Comparison of ENCODE assay signal across 11 cellular contexts in the genomic region with DNA sequence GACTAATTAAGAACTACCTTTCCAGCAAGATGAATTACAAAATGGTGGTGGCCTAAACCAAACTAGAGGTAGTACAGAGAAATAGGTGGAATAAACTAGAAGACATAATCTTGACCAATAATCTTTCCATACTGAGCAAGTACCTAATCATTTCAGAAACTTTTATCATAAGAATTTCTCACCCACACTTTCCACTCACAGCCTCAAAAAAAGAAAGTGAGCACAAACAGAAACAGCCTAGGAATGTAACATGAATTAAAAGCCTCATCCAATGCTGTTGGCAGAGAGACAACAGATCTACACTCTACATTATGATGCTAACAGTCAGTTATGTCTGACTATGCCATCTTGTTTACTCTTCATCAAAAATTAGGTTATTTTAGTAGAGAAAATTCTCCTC. TPM values are rescaled to one million over a fixed set of nuclear protein-coding genes. Genes with fewer than 3 reads are reported as not detected.
DNase-seq lines count a peak whose midpoint lies in the region; ATAC-seq and TF ChIP-seq lines count a peak whose summit lies in the region.
"Had no signal": no experiment of that assay in that cellular context is flagged by ENCODE, and none has a peak within 500 bp of the region (broad histone marks: within the 10 kb centered on the region; RNA-seq: fewer than 3 reads in every experiment).

No MANE protein-coding gene starts in this region.

- H3K27me3 Mint-ChIP-seq in activated T-cell treated with anti-CD3 and anti-CD28 coated beads, Interleukin-2, amount 50 U/mL, for 72 hours (ENCODE audit: low read depth): no peaks in the 10 kb centered on the region

- no peaks in the 10 kb centered on the region for H3K9me3 Mint-ChIP-seq in activated T-cell treated with anti-CD3 and anti-CD28 coated beads, Interleukin-2, amount 50 U/mL, for 72 hours
- H3K9me3 Mint-ChIP-seq in stimulated activated effector memory CD8-positive, alpha-beta T cell treated with anti-CD3 and anti-CD28 coated beads, Interleukin-12 subunit alpha, Interleukin-12 subunit beta, amount 100 ng/mL, for 72 hours: no peaks in the 10 kb centered on the region

- DNase-seq in activated T-cell treated with anti-CD3 and anti-CD28 coated beads, Interleukin-2, amount 50 U/mL, for 72 hours: no peak
- no peak for DNase-seq in activated T-cell treated with anti-CD3 and anti-CD28 coated beads, Interleukin-2, amount 50 U/mL, for 48 hours
- DNase-seq in fibroblast of the aortic adventitia (ENCODE audit: low read depth): peak; percentile 49
- DNase-seq in stimulated activated effector memory CD8-positive, alpha-beta T cell treated with anti-CD3 and anti-CD28 coated beads, Interleukin-12 subunit alpha, Interleukin-12 subunit beta, amount 100 ng/mL, for 72 hours (ENCODE audit: low spot score in 2 of 2): no peak
- DNase-seq in foreskin melanocyte: no peak
- DNase-seq in NCI-H1105 treated with DMSO at 0.1 percent for 48 hours (lab: John Stamatoyannopoulos, UW): no peak
- DNase-seq in activated CD8-positive, alpha-beta memory T cell treated with anti-CD3 and anti-CD28 coated beads, Interleukin-2, amount 50 U/mL, for 4 hours: no peak
- DNase-seq: amygdala, H7, pancreas had no signal

- ATAC-seq in activated T-cell treated with anti-CD3 and anti-CD28 coated beads, Interleukin-2, amount 50 U/mL, for 72 hours (replicated peaks in 1 of 2): no peak
- ATAC-seq in stimulated activated effector memory CD8-positive, alpha-beta T cell treated with anti-CD3 and anti-CD28 coated beads, Interleukin-12 subunit alpha, Interleukin-12 subunit beta, amount 100 ng/mL, for 72 hours: no peak
- ATAC-seq: pancreas had no signal

- H3K36me3 Mint-ChIP-seq in activated T-cell treated with anti-CD3 and anti-CD28 coated beads, Interleukin-2, amount 50 U/mL, for 72 hours (ENCODE audit: insufficient read depth in 2 of 2): peaks cover 6 to 8% of the 10 kb centered on the region in 2 donors
- peaks cover 18% of the 10 kb centered on the region for H3K36me3 Mint-ChIP-seq in stimulated activated effector memory CD8-positive, alpha-beta T cell treated with anti-CD3 and anti-CD28 coated beads, Interleukin-12 subunit alpha, Interleukin-12 subunit beta, amount 100 ng/mL, for 72 hours

- H3K4me3 ChIP-seq in WI38 (ENCODE audit: low read depth, low read length): peak overlapping the region; percentile 31
- peak overlapping the region; percentile 16 for H3K4me3 ChIP-seq in fibroblast of the aortic adventitia (ENCODE audit: low read depth, low read length)

- peaks cover 67% of the 10 kb centered on the region for H3K4me1 Mint-ChIP-seq in activated T-cell treated with anti-CD3 and anti-CD28 coated beads, Interleukin-2, amount 50 U/mL, for 72 hours (ENCODE audit: low read depth)
- peaks cover 59% of the 10 kb centered on the region for H3K4me1 Mint-ChIP-seq in stimulated activated effector memory CD8-positive, alpha-beta T cell treated with anti-CD3 and anti-CD28 coated beads, Interleukin-12 subunit alpha, Interleukin-12 subunit beta, amount 100 ng/mL, for 72 hours

- no peak for TF ChIP-seq CTCF in WI38 (IDR thresholded peaks at IDR 0.05; ENCODE audit: low read depth, low read length)
- TF ChIP-seq CTCF in fibroblast of the aortic adventitia (IDR thresholded peaks at IDR 0.05; ENCODE audit: insufficient read depth, low read length): no peak

- H3K4me3 Mint-ChIP-seq in activated T-cell treated with anti-CD3 and anti-CD28 coated beads, Interleukin-2, amount 50 U/mL, for 72 hours: peak overlapping the region; percentile 76 to 83
- peak overlapping the region; percentile 88 for H3K4me3 Mint-ChIP-seq in stimulated activated effector memory CD8-positive, alpha-beta T cell treated with anti-CD3 and anti-CD28 coated beads, Interleukin-12 subunit alpha, Interleukin-12 subunit beta, amount 100 ng/mL, for 72 hours

- H3K27ac Mint-ChIP-seq in activated T-cell treated with anti-CD3 and anti-CD28 coated beads, Interleukin-2, amount 50 U/mL, for 72 hours: peak overlapping the region; percentile 91
- H3K27ac Mint-ChIP-seq in stimulated activated effector memory CD8-positive, alpha-beta T cell treated with anti-CD3 and anti-CD28 coated beads, Interleukin-12 subunit alpha, Interleukin-12 subunit beta, amount 100 ng/mL, for 72 hours: peak overlapping the region; percentile 94

RNA-seq across cellular contexts. Expression of gene RNF38, which starts 1.3 kb away (rescaled TPM):
- 10 to 100 TPM; 33.5 to 35.2 TPM for total RNA-seq in activated T-cell treated with anti-CD3 and anti-CD28 coated beads, Interleukin-2, amount 50 U/mL, for 72 hours
- 7.1 and 18.3 TPM in 2 replicates for total RNA-seq in fibroblast of the aortic adventitia (ENCODE audit: low replicate concordance)
